In genomic region chr4:109702950-109703663, GRCh38 we compare ENCODE assay signal across 1 cellular context.
TF ChIP-seq lines count a peak whose summit lies in the region.

CASP6 (minus strand) TSS chr4:109703445; CDS start chr4:109703395, 50 bp downstream.

TF ChIP-seq in HEK293, 187 proteins besides CTCF, POLR2A, EP300 and RAD21 (continued from another document and continues in another):
- TF ChIP-seq, protein P1, sequence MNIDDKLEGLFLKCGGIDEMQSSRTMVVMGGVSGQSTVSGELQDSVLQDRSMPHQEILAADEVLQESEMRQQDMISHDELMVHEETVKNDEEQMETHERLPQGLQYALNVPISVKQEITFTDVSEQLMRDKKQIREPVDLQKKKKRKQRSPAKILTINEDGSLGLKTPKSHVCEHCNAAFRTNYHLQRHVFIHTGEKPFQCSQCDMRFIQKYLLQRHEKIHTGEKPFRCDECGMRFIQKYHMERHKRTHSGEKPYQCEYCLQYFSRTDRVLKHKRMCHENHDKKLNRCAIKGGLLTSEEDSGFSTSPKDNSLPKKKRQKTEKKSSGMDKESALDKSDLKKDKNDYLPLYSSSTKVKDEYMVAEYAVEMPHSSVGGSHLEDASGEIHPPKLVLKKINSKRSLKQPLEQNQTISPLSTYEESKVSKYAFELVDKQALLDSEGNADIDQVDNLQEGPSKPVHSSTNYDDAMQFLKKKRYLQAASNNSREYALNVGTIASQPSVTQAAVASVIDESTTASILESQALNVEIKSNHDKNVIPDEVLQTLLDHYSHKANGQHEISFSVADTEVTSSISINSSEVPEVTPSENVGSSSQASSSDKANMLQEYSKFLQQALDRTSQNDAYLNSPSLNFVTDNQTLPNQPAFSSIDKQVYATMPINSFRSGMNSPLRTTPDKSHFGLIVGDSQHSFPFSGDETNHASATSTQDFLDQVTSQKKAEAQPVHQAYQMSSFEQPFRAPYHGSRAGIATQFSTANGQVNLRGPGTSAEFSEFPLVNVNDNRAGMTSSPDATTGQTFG (tag by site-specific recombination; IDR thresholded peaks at IDR 0.05; ENCODE audit: borderline replicate concordance), result no peak
- TF ChIP-seq ZNF830 (tag by site-specific recombination; IDR thresholded peaks at IDR 0.05; ENCODE audit: low read depth) (no peak), ZNF768 (tag by site-specific recombination; IDR thresholded peaks at IDR 0.05) (no peak), SP2 (tag by site-specific recombination; IDR thresholded peaks at IDR 0.05) (peak; percentile 80), ZNF26 (tag by site-specific recombination; IDR thresholded peaks at IDR 0.05) (no peak), ZNF362 (tag by site-specific recombination; IDR thresholded peaks at IDR 0.05) (no peak), ZNF48 (tag by site-specific recombination; IDR thresholded peaks at IDR 0.05) (no peak), ZNF391 (tag by site-specific recombination; IDR thresholded peaks at IDR 0.05; ENCODE audit: borderline replicate concordance, low read depth) (0 out of 2 replicates have a peak, but pooled peaks have one; percentile 21), ZBTB11 (tag by site-specific recombination; conservative IDR thresholded peaks at IDR 0.05; ENCODE audit: low read depth) (no peak), ZNF514 (tag by site-specific recombination; IDR thresholded peaks at IDR 0.05) (no peak), HOXC10 (CRISPR knock-in tag; IDR thresholded peaks at IDR 0.05) (no peak), ZNF704 (tag by site-specific recombination; IDR thresholded peaks at IDR 0.05) (no peak), ZNF654 (tag by site-specific recombination; IDR thresholded peaks at IDR 0.05; ENCODE audit: low read depth) (no peak), ZNF544 (tag by site-specific recombination; IDR thresholded peaks at IDR 0.05) (no peak), ZNF112 (tag by site-specific recombination; IDR thresholded peaks at IDR 0.05) (no peak), RBAK (tag by site-specific recombination; IDR thresholded peaks at IDR 0.05) (no peak), ZBTB1 (tag by site-specific recombination; IDR thresholded peaks at IDR 0.05) (no peak), ZBTB21 (tag by site-specific recombination; IDR thresholded peaks at IDR 0.05) (no peak), ZNF560 (tag by site-specific recombination; IDR thresholded peaks at IDR 0.05; ENCODE audit: borderline replicate concordance) (no peak), ZNF571 (tag by site-specific recombination; IDR thresholded peaks at IDR 0.05) (no peak), ZNF473 (tag by site-specific recombination; IDR thresholded peaks at IDR 0.05) (no peak), ZNF274 (IDR thresholded peaks at IDR 0.05; ENCODE audit: low read length) (no peak), ZNF274 (tag by site-specific recombination; IDR thresholded peaks at IDR 0.05; ENCODE audit: borderline replicate concordance) (no peak), ZNF24 (tag by site-specific recombination; IDR thresholded peaks at IDR 0.05) (0 out of 2 replicates have a peak, but pooled peaks have one; percentile 14), ZNF600 (tag by site-specific recombination; IDR thresholded peaks at IDR 0.05) (peak; percentile 26; the same call in 1 of the 2 replicates), ZNF785 (tag by site-specific recombination; IDR thresholded peaks at IDR 0.05) (no peak), ZNF701 (tag by site-specific recombination; IDR thresholded peaks at IDR 0.05) (no peak), ZFP69B (tag by site-specific recombination; IDR thresholded peaks at IDR 0.05) (0 out of 2 replicates have a peak, but pooled peaks have one; percentile 23), INSM2 (tag by site-specific recombination; IDR thresholded peaks at IDR 0.05) (no peak), TRIM28 (IDR thresholded peaks at IDR 0.05; ENCODE audit: borderline replicate concordance, low read length) (no peak), PRDM1 (tag by site-specific recombination; IDR thresholded peaks at IDR 0.05) (no peak), PRDM4 (tag by site-specific recombination; IDR thresholded peaks at IDR 0.05) (no peak), KLF1 (tag by site-specific recombination; IDR thresholded peaks at IDR 0.05) (no peak), ZNF155 (tag by site-specific recombination; IDR thresholded peaks at IDR 0.05) (no peak), ZNF211 (tag by site-specific recombination; IDR thresholded peaks at IDR 0.05; ENCODE audit: low read depth) (no peak), YY1 (tag by site-specific recombination; IDR thresholded peaks at IDR 0.05) (no peak), ZNF549 (tag by site-specific recombination; IDR thresholded peaks at IDR 0.05) (no peak), ZNF501 (tag by site-specific recombination; IDR thresholded peaks at IDR 0.05) (peak; percentile 56; the same call in 1 of the 2 replicates), ZNF664 (tag by site-specific recombination; IDR thresholded peaks at IDR 0.05) (no peak)
- TF ChIP-seq, protein P2, sequence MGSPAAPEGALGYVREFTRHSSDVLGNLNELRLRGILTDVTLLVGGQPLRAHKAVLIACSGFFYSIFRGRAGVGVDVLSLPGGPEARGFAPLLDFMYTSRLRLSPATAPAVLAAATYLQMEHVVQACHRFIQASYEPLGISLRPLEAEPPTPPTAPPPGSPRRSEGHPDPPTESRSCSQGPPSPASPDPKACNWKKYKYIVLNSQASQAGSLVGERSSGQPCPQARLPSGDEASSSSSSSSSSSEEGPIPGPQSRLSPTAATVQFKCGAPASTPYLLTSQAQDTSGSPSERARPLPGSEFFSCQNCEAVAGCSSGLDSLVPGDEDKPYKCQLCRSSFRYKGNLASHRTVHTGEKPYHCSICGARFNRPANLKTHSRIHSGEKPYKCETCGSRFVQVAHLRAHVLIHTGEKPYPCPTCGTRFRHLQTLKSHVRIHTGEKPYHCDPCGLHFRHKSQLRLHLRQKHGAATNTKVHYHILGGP (tag by site-specific recombination; IDR thresholded peaks at IDR 0.05), result no peak
- TF ChIP-seq, protein P3, sequence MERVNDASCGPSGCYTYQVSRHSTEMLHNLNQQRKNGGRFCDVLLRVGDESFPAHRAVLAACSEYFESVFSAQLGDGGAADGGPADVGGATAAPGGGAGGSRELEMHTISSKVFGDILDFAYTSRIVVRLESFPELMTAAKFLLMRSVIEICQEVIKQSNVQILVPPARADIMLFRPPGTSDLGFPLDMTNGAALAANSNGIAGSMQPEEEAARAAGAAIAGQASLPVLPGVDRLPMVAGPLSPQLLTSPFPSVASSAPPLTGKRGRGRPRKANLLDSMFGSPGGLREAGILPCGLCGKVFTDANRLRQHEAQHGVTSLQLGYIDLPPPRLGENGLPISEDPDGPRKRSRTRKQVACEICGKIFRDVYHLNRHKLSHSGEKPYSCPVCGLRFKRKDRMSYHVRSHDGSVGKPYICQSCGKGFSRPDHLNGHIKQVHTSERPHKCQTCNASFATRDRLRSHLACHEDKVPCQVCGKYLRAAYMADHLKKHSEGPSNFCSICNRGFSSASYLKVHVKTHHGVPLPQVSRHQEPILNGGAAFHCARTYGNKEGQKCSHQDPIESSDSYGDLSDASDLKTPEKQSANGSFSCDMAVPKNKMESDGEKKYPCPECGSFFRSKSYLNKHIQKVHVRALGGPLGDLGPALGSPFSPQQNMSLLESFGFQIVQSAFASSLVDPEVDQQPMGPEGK (tag by site-specific recombination; IDR thresholded peaks at IDR 0.05), result peak; percentile 77
- TF ChIP-seq, protein P4, sequence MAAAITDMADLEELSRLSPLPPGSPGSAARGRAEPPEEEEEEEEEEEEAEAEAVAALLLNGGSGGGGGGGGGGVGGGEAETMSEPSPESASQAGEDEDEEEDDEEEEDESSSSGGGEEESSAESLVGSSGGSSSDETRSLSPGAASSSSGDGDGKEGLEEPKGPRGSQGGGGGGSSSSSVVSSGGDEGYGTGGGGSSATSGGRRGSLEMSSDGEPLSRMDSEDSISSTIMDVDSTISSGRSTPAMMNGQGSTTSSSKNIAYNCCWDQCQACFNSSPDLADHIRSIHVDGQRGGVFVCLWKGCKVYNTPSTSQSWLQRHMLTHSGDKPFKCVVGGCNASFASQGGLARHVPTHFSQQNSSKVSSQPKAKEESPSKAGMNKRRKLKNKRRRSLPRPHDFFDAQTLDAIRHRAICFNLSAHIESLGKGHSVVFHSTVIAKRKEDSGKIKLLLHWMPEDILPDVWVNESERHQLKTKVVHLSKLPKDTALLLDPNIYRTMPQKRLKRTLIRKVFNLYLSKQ (tag by site-specific recombination; IDR thresholded peaks at IDR 0.05; ENCODE audit: borderline replicate concordance), result no peak
